ENCODE assay signal across 1 cellular context in genomic region chr1:25197982-25198681, GRCh38.
TF ChIP-seq lines count a peak whose summit lies in the region.

No MANE protein-coding gene starts in this region.

TF ChIP-seq in WTC11, 78 proteins besides CTCF, POLR2A, EP300 and RAD21 (continued from another document):
- no peak for TF ChIP-seq ATF6 (CRISPR knock-in tag; IDR thresholded peaks at IDR 0.05)
- TF ChIP-seq ERG (CRISPR knock-in tag; IDR thresholded peaks at IDR 0.05), result no peak
- TF ChIP-seq NR3C1 (CRISPR knock-in tag; conservative IDR thresholded peaks at IDR 0.05; ENCODE audit: low read depth), result no peak
- no peak for TF ChIP-seq USF1 (CRISPR knock-in tag; IDR thresholded peaks at IDR 0.05)
